Comparison of ENCODE assay signal across 2 cellular contexts in the genomic region with DNA sequence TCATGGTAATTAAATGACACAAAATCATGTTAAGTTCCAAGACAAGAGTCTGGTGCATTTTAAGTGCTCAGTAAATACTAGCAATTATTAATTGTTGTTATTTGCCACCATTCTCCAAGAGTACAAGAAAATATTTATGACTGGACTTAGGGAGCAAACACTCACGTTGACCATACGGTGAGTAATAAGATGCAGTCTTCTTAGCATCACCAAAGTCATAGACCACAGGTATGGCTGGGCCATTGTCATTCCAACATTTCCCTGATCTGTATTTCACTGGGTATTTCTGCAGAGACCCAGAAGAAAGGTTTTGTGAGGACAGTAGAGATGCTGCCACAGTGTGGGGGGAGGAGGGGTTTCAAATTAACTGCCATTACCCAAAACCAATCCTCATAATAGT.
TF ChIP-seq lines count a peak whose summit lies in the region.

No MANE protein-coding gene starts in this region.

TF ChIP-seq in A549, 52 proteins besides CTCF, POLR2A, EP300 and RAD21:
- no peak for TF ChIP-seq CBX2 (IDR thresholded peaks at IDR 0.05; ENCODE audit: borderline replicate concordance, low read depth)
- TF ChIP-seq FOXS1 (CRISPR knock-in tag; IDR thresholded peaks at IDR 0.05), result no peak
- no peak for TF ChIP-seq ESRRA (IDR thresholded peaks at IDR 0.05; ENCODE audit: borderline replicate concordance, low read length)
- TF ChIP-seq TP53 (CRISPR knock-in tag; IDR thresholded peaks at IDR 0.05), result no peak
- no peak for TF ChIP-seq HOXB13 (CRISPR knock-in tag; IDR thresholded peaks at IDR 0.05; ENCODE audit: low read depth)
- no peak for TF ChIP-seq HDAC2 (IDR thresholded peaks at IDR 0.05)
- TF ChIP-seq, protein P1, sequence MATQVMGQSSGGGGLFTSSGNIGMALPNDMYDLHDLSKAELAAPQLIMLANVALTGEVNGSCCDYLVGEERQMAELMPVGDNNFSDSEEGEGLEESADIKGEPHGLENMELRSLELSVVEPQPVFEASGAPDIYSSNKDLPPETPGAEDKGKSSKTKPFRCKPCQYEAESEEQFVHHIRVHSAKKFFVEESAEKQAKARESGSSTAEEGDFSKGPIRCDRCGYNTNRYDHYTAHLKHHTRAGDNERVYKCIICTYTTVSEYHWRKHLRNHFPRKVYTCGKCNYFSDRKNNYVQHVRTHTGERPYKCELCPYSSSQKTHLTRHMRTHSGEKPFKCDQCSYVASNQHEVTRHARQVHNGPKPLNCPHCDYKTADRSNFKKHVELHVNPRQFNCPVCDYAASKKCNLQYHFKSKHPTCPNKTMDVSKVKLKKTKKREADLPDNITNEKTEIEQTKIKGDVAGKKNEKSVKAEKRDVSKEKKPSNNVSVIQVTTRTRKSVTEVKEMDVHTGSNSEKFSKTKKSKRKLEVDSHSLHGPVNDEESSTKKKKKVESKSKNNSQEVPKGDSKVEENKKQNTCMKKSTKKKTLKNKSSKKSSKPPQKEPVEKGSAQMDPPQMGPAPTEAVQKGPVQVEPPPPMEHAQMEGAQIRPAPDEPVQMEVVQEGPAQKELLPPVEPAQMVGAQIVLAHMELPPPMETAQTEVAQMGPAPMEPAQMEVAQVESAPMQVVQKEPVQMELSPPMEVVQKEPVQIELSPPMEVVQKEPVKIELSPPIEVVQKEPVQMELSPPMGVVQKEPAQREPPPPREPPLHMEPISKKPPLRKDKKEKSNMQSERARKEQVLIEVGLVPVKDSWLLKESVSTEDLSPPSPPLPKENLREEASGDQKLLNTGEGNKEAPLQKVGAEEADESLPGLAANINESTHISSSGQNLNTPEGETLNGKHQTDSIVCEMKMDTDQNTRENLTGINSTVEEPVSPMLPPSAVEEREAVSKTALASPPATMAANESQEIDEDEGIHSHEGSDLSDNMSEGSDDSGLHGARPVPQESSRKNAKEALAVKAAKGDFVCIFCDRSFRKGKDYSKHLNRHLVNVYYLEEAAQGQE (IDR thresholded peaks at IDR 0.05), result no peak
- no peak for TF ChIP-seq TFCP2L1 (CRISPR knock-in tag; IDR thresholded peaks at IDR 0.05)
- TF ChIP-seq RCOR1 (IDR thresholded peaks at IDR 0.05; ENCODE audit: low read depth, low read length), result no peak
- TF ChIP-seq CHD4 (IDR thresholded peaks at IDR 0.05; ENCODE audit: borderline replicate concordance), result no peak
- no peak for TF ChIP-seq SMC3 (IDR thresholded peaks at IDR 0.05)
- no peak for TF ChIP-seq ZNF302 (CRISPR knock-in tag; IDR thresholded peaks at IDR 0.05)

TF ChIP-seq in SK-N-SH, 30 proteins besides CTCF, POLR2A, EP300 and RAD21:
- TF ChIP-seq, protein P2, sequence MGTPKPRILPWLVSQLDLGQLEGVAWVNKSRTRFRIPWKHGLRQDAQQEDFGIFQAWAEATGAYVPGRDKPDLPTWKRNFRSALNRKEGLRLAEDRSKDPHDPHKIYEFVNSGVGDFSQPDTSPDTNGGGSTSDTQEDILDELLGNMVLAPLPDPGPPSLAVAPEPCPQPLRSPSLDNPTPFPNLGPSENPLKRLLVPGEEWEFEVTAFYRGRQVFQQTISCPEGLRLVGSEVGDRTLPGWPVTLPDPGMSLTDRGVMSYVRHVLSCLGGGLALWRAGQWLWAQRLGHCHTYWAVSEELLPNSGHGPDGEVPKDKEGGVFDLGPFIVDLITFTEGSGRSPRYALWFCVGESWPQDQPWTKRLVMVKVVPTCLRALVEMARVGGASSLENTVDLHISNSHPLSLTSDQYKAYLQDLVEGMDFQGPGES (IDR thresholded peaks at IDR 0.05; ENCODE audit: low read depth, low read length), result no peak
- no peak for TF ChIP-seq TCF12 (IDR thresholded peaks at IDR 0.05)
